In the genomic region with DNA sequence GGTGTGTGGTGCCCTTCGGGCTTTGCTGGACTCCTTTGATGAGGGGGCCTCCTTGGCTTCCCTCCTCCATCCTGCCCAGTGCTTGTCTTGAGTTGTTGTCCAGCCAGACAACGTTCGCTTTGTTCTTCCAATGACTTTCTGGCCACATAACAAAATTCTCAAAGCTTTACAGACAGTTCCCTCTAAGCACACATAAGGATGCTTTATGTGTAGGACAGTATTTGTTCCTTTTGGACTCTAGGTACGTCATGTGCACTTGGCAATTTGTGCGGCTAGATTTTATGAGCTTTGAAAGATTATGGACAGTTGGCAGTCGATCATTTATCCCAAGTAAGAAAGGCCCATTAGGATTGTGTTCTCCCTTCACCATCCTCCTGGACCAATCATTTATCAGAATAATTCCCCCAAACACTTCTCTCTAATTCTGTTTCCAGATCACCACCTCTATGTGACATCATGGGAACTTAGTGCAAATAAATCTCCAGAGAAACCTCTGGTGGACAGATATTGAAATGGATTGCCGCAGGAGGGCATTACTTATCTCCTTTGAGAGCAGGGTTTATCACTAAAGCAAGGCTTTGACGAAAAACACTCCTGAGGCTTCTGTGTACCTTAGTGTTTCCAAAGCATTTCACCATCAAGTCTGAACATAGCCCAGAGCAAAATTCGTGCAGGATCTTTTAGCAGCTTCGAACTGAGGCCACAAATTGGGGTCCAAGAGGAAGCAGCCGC, we compare ENCODE assay signal across 25 cellular contexts.
DNase-seq lines count a peak whose midpoint lies in the region; ATAC-seq, FAIRE-seq and TF ChIP-seq lines count a peak whose summit lies in the region.
"Had no signal": no experiment of that assay in that cellular context is flagged by ENCODE, and none has a peak within 500 bp of the region (broad histone marks: within the 10 kb centered on the region; RNA-seq: fewer than 3 reads in every experiment).

No MANE protein-coding gene starts in this region.

- H2AFZ ChIP-seq in K562 (ENCODE audit: low read depth, low read length) (no peak overlapping the region), neural progenitor cell (replicated peaks) (peak overlapping the region; percentile 63)

- H3K9me1 ChIP-seq in K562 (ENCODE audit: control insufficient read depth, insufficient read depth, low read length): no peaks in the 10 kb centered on the region

- H4K20me1 ChIP-seq in K562 (replicated peaks; ENCODE audit: control insufficient read depth, insufficient read depth, low read length): 0 out of 2 replicates have a peak, but pooled peaks cover 2% of the 10 kb centered on the region
- H4K20me1 ChIP-seq in neural progenitor cell (ENCODE audit: low read depth): no peaks in the 10 kb centered on the region

- H3K9me3 Mint-ChIP-seq in neural progenitor cell: no peaks in the 10 kb centered on the region
- peaks cover 0 to 2% (median 0%) of the 10 kb centered on the region in 5 donors for H3K9me3 Mint-ChIP-seq in CD8-positive, alpha-beta memory T cell
- H3K9me3 Mint-ChIP-seq: H9 had no signal

- POLR2A ChIA-PET in K562 (lab: Yijun Ruan, JAX): no interaction called here
- POLR2A ChIA-PET in CD8-positive, alpha-beta memory T cell (lab: Charles Lee): no interaction called here

- no peaks in the 10 kb centered on the region for H3K4me1 ChIP-seq in K562 (replicated peaks in 1 of 2; ENCODE audit: control insufficient read depth in 2 of 2, insufficient read depth in 2 of 2, low read length in 2 of 2)
- H3K4me1 ChIP-seq in neural progenitor cell: peaks cover 10% of the 10 kb centered on the region
- no peaks in the 10 kb centered on the region for H3K4me1 ChIP-seq in CD8-positive, alpha-beta memory T cell (ENCODE audit: insufficient read depth, low read length)
- H3K4me1 ChIP-seq in right atrium auricular region: no peaks in the 10 kb centered on the region
- H3K4me1 ChIP-seq: Caco-2, SJSA1 had no signal

- intact Hi-C loops in K562 (cut with micrococcal nuclease): no loop called here

- no peaks in the 10 kb centered on the region for H3K36me3 Mint-ChIP-seq in neural progenitor cell
- H3K36me3 Mint-ChIP-seq in CD8-positive, alpha-beta memory T cell: no peaks in the 10 kb centered on the region
- H3K36me3 Mint-ChIP-seq: CD4-positive, CD25-positive, alpha-beta regulatory T cell had no signal

- no peak for TF ChIP-seq EP300 in K562 (IDR thresholded peaks at IDR 0.05; ENCODE audit: low read length)

- no peaks in the 10 kb centered on the region for H3F3A ChIP-seq in neural progenitor cell (ENCODE audit: low read depth)

- H3K4me2 ChIP-seq in K562 (ENCODE audit: insufficient read depth, low read length): no peak overlapping the region
- no peak overlapping the region for H3K4me2 ChIP-seq in neural progenitor cell
- H3K4me2 ChIP-seq: A549 had no signal

- H3K27me3 Mint-ChIP-seq in neural progenitor cell (ENCODE audit: insufficient read depth, low read depth): peaks cover 2% of the 10 kb centered on the region
- H3K27me3 Mint-ChIP-seq in CD8-positive, alpha-beta memory T cell: peaks cover 5 to 7% of the 10 kb centered on the region in 2 donors
- H3K27me3 Mint-ChIP-seq: CD4-positive, CD25-positive, alpha-beta regulatory T cell had no signal

- WGBS in K562 (ENCODE audit: insufficient coverage, low coverage, missing lambda C conversion rate): 3% methylated on average over 11 of the region's 11 CpGs

- no peak overlapping the region for H3K4me3 Mint-ChIP-seq in neural progenitor cell
- no peak overlapping the region for H3K4me3 Mint-ChIP-seq in CD8-positive, alpha-beta memory T cell
- H3K4me3 Mint-ChIP-seq: B cell; CD4-positive, CD25-positive, alpha-beta regulatory T cell; H9 had no signal

- no peak for ATAC-seq in K562
- ATAC-seq: A549, HepG2, Panc1 had no signal

- peaks cover 7% of the 10 kb centered on the region for H3K4me1 Mint-ChIP-seq in neural progenitor cell
- H3K4me1 Mint-ChIP-seq in CD8-positive, alpha-beta memory T cell: no peaks in the 10 kb centered on the region
- H3K4me1 Mint-ChIP-seq: B cell; CD4-positive, CD25-positive, alpha-beta regulatory T cell had no signal

- peak overlapping the region; percentile 95 for H3K27ac ChIP-seq in C4-2B
- H3K27ac ChIP-seq in K562 (ENCODE audit: extremely low read depth, low read depth, low read length): no peak overlapping the region
- no peak overlapping the region for H3K27ac ChIP-seq in neural progenitor cell
- no peak overlapping the region for H3K27ac ChIP-seq in CD8-positive, alpha-beta memory T cell (ENCODE audit: low read depth, low read length)
- no peak overlapping the region for H3K27ac ChIP-seq in right atrium auricular region
- H3K27ac ChIP-seq: HL-60, SJSA1 had no signal

- CTCF ChIA-PET in K562 (lab: Yijun Ruan, JAX; ENCODE audit: low intra/inter-chr PET ratio): no interaction called here
- CTCF ChIA-PET in CD8-positive, alpha-beta memory T cell (lab: Charles Lee): no interaction called here

- H3K36me3 ChIP-seq in K562 (ENCODE audit: control insufficient read depth, insufficient read depth, low read length): no peaks in the 10 kb centered on the region
- no peaks in the 10 kb centered on the region for H3K36me3 ChIP-seq in neural progenitor cell
- no peaks in the 10 kb centered on the region for H3K36me3 ChIP-seq in CD8-positive, alpha-beta memory T cell (ENCODE audit: insufficient read depth, low read length)
- no peaks in the 10 kb centered on the region for H3K36me3 ChIP-seq in right atrium auricular region
- H3K36me3 ChIP-seq: SJSA1 had no signal

- TF ChIP-seq RAD21 in K562 (CRISPR knock-in tag; conservative IDR thresholded peaks at IDR 0.05 in 1 of 2, IDR thresholded peaks at IDR 0.05 in 1 of 2): no peak

- no peak for TF ChIP-seq POLR2A in K562 (conservative IDR thresholded peaks at IDR 0.05)

- H3K79me2 ChIP-seq in K562 (ENCODE audit: control insufficient read depth, insufficient read depth, low read length) (no peaks in the 10 kb centered on the region), neural progenitor cell (ENCODE audit: low read depth) (no peaks in the 10 kb centered on the region)

- H3K9ac ChIP-seq in K562 (ENCODE audit: insufficient read depth in 1 of 2, low read depth in 2 of 2, low read length in 2 of 2): no peak overlapping the region
- H3K9ac ChIP-seq in neural progenitor cell: no peak overlapping the region

- no peak for FAIRE-seq in K562 (lab: Jason Lieb, UNC)
- FAIRE-seq: A549, HepG2 had no signal

- peak; percentile 27 for TF ChIP-seq CTCF in C4-2B (conservative IDR thresholded peaks at IDR 0.05)
- TF ChIP-seq CTCF in K562 (IDR thresholded peaks at IDR 0.05 in 2 of 3, conservative IDR thresholded peaks at IDR 0.05 in 1 of 3; ENCODE audit: insufficient read depth in 2 of 3, low read depth in 1 of 3, low read length in 3 of 3): no peak
- no peak for TF ChIP-seq CTCF in neural progenitor cell (IDR thresholded peaks at IDR 0.05)
- TF ChIP-seq CTCF in right atrium auricular region (IDR thresholded peaks at IDR 0.05): no peak

- DNase-seq in RPMI7951 (ENCODE audit: low read depth) (peak; percentile 20), K562 (ENCODE audit: extremely low read depth in 1 of 4, low spot score in 3 of 4) (no peak), neural progenitor cell (ENCODE audit: low spot score) (no peak), RKO (ENCODE audit: low spot score) (no peak), right atrium auricular region (ENCODE audit: low spot score) (no peak)
- DNase-seq in CD8-positive, alpha-beta memory T cell: no peak
- DNase-seq: Caco-2; CD4-positive, CD25-positive, alpha-beta regulatory T cell; DMS 273 treated with DMSO at 0.1 percent for 48 hours; DMS79 treated with DMSO at 0.1 percent for 48 hours; H9; KBM-7; NCI-H1092; NCI-H146; NCI-H2029; NCI-H2227 treated with DMSO at 0.1 percent for 48 hours; NCI-H510A; NCI-H748 treated with DMSO at 0.1 percent for 48 hours had no signal

- H3K27ac Mint-ChIP-seq in neural progenitor cell: no peak overlapping the region
- no peak overlapping the region for H3K27ac Mint-ChIP-seq in CD8-positive, alpha-beta memory T cell
- H3K27ac Mint-ChIP-seq: B cell; CD4-positive, CD25-positive, alpha-beta regulatory T cell; H9 had no signal

- in situ Hi-C loops in K562 (cut with MboI): no loop called here

- H3K27me3 ChIP-seq in K562 (ENCODE audit: control insufficient read depth in 2 of 2, insufficient read depth in 2 of 2, low read length in 2 of 2): peaks cover 7 to 25% of the 10 kb centered on the region in 2 experiments; a peak in 4 of 5 replicates
- H3K27me3 ChIP-seq in neural progenitor cell: no peaks in the 10 kb centered on the region
- H3K27me3 ChIP-seq in CD8-positive, alpha-beta memory T cell (ENCODE audit: insufficient read depth, low read length, poor library complexity, severe bottlenecking): no peaks in the 10 kb centered on the region
- H3K27me3 ChIP-seq in right atrium auricular region: no peaks in the 10 kb centered on the region

- H3K4me3 ChIP-seq in K562 (no peak overlapping the region), neural progenitor cell (no peak overlapping the region), right atrium auricular region (no peak overlapping the region)
- no peak overlapping the region for H3K4me3 ChIP-seq in CD8-positive, alpha-beta memory T cell (ENCODE audit: low read length)
- H3K4me3 ChIP-seq: A549, SJSA1 had no signal

- no TSS peak for BruUV-seq in K562 (replicated peaks; lab: Mats Ljungman, UMichigan)

- H3K9me3 ChIP-seq in K562 (replicated peaks; ENCODE audit: control insufficient read depth, insufficient read depth, low read depth, low read length) (no peaks in the 10 kb centered on the region), neural progenitor cell (ENCODE audit: low read depth) (no peaks in the 10 kb centered on the region), right atrium auricular region (no peaks in the 10 kb centered on the region)
- H3K9me3 ChIP-seq in CD8-positive, alpha-beta memory T cell (ENCODE audit: low read length): no peaks in the 10 kb centered on the region
- H3K9me3 ChIP-seq: A549, Caco-2, SJSA1 had no signal

TF ChIP-seq in K562, 482 proteins besides CTCF, POLR2A, EP300 and RAD21:
- TF ChIP-seq MEIS2 (IDR thresholded peaks at IDR 0.05; ENCODE audit: partially characterized antibody) (peak; percentile 7), PHF8 (IDR thresholded peaks at IDR 0.05; ENCODE audit: borderline replicate concordance, low read length) (no peak), NEUROD1 (IDR thresholded peaks at IDR 0.05; ENCODE audit: borderline replicate concordance, low read depth, low read length, partially characterized antibody) (no peak)
